Comparison of ENCODE assay signal across 2 cellular contexts in the genomic region with DNA sequence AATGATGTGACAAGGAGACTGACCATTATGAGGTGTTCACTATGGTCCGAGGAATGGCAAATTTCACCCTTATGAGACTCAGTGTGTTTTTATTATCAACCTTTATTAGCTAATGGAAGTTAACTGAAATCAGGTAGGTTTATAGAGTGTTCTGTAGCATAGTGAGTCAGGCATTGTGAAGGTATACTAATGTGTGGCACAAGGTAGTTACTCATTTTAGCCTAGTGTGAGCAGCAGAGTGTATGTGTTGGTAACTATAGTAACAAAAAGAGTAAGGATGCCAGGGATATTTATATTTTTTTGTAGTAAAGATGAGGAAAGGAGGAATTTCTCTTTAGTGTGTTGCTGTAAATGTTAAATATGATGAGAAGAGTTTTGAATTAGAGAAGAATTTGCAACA.
TF ChIP-seq lines count a peak whose summit lies in the region.

No MANE protein-coding gene starts in this region.

TF ChIP-seq in IMR-90, 13 proteins besides CTCF, POLR2A, EP300 and RAD21:
- TF ChIP-seq MAFK (IDR thresholded peaks at IDR 0.05; ENCODE audit: low read depth, low read length): no peak
- 0 out of 2 replicates have a peak, but pooled peaks have one; percentile 3 for TF ChIP-seq FOS (IDR thresholded peaks at IDR 0.05; ENCODE audit: low read depth, low read length)

TF ChIP-seq in GM12878, 131 proteins besides CTCF, POLR2A, EP300 and RAD21:
- TF ChIP-seq NR2F1 (conservative IDR thresholded peaks at IDR 0.05) (no peak), STAT3 (IDR thresholded peaks at IDR 0.05; ENCODE audit: low read depth, low read length) (no peak), TAF1 (IDR thresholded peaks at IDR 0.05; ENCODE audit: borderline replicate concordance, low read depth, low read length) (no peak), RUNX3 (IDR thresholded peaks at IDR 0.05; ENCODE audit: low read length) (no peak), TCF12 (IDR thresholded peaks at IDR 0.05; ENCODE audit: low read depth, low read length) (no peak), BMI1 (IDR thresholded peaks at IDR 0.05; ENCODE audit: borderline replicate concordance) (no peak), STAT1 (conservative IDR thresholded peaks at IDR 0.05) (no peak), SMAD5 (IDR thresholded peaks at IDR 0.05; ENCODE audit: low read depth) (no peak)
